In the genomic region with DNA sequence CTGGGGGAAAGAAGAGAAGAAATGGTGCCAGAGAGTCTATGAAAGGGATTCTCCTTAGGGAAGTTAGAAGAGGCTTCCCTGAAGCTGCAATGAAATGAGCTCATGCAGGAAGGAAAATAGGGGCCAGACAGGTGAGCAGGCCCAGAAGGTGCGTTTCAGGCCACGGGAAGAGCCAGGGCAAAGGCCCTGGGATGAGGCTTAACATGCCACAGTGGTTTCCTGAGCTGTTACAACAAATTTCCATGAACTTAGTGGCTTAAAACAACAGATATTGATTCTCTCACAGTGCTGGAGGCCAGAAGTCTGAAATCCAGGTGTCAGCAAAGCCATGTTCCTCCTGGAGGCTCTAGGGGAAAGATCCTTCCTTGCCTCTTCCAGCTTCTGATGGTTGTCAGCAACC, we compare ENCODE assay signal across 8 cellular contexts.
"Had no signal": no experiment of that assay in that cellular context is flagged by ENCODE, and none has a peak within 500 bp of the region (broad histone marks: within the 10 kb centered on the region; RNA-seq: fewer than 3 reads in every experiment).

No MANE protein-coding gene starts in this region.

- H3K4me3 ChIP-seq: GM23338, HAP-1 had no signal

- H3K4me2 ChIP-seq: GM23338 had no signal

- H3K36me3 ChIP-seq: HAP-1 had no signal

- ATAC-seq: GM23338, HCT116 had no signal

- H2AFZ ChIP-seq: GM23338 had no signal

- H3K4me1 Mint-ChIP-seq: IgD-negative memory B cell had no signal

- H3K36me3 Mint-ChIP-seq: IgD-negative memory B cell had no signal

- H3K27me3 Mint-ChIP-seq: IgD-negative memory B cell had no signal

- FAIRE-seq: H1, H54 had no signal

- H3K4me1 ChIP-seq: HAP-1 had no signal

- H3K4me3 Mint-ChIP-seq: GM23338, HFFc6 had no signal

- DNase-seq: HFFc6, KBM-7 had no signal

- H3K27ac Mint-ChIP-seq: GM23338, HFFc6, IgD-negative memory B cell had no signal

- H3K9me3 ChIP-seq: HAP-1 had no signal
